Comparison of ENCODE assay signal across 2 cellular contexts in the genomic region with DNA sequence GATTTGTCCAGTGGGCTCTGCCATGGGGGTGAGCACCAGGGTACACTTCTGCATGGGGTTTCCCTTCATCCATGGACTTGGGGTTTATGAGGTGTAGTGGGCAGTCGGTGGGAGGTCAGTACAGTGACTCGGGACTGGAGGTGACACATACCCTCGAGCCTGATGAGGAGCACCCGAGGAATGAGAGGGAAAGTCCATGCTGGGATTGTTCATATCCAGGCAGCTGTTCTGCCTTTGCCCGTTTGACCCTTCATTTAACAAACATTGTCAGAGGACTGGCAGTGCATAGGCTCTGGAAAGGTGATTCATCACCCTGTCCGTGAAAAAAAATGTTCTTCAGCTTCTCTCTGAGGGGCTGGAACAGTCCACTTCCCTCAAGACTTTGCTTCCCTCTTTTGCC.
TF ChIP-seq lines count a peak whose summit lies in the region.

No MANE protein-coding gene starts in this region.

TF ChIP-seq in liver, 16 proteins besides CTCF, POLR2A, EP300 and RAD21 (continued from another document):
- TF ChIP-seq, protein P1, sequence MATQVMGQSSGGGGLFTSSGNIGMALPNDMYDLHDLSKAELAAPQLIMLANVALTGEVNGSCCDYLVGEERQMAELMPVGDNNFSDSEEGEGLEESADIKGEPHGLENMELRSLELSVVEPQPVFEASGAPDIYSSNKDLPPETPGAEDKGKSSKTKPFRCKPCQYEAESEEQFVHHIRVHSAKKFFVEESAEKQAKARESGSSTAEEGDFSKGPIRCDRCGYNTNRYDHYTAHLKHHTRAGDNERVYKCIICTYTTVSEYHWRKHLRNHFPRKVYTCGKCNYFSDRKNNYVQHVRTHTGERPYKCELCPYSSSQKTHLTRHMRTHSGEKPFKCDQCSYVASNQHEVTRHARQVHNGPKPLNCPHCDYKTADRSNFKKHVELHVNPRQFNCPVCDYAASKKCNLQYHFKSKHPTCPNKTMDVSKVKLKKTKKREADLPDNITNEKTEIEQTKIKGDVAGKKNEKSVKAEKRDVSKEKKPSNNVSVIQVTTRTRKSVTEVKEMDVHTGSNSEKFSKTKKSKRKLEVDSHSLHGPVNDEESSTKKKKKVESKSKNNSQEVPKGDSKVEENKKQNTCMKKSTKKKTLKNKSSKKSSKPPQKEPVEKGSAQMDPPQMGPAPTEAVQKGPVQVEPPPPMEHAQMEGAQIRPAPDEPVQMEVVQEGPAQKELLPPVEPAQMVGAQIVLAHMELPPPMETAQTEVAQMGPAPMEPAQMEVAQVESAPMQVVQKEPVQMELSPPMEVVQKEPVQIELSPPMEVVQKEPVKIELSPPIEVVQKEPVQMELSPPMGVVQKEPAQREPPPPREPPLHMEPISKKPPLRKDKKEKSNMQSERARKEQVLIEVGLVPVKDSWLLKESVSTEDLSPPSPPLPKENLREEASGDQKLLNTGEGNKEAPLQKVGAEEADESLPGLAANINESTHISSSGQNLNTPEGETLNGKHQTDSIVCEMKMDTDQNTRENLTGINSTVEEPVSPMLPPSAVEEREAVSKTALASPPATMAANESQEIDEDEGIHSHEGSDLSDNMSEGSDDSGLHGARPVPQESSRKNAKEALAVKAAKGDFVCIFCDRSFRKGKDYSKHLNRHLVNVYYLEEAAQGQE (IDR thresholded peaks at IDR 0.05): peak; percentile 7
- TF ChIP-seq HNF4A (conservative IDR thresholded peaks at IDR 0.05) (peak; percentile 68 to 71), SP1 (IDR thresholded peaks at IDR 0.05) (peak; percentile 66), RXRA (IDR thresholded peaks at IDR 0.05) (peak; percentile 31 to 68), JUND (IDR thresholded peaks at IDR 0.05) (peak; percentile 80 to 87), FOXA1 (IDR thresholded peaks at IDR 0.05) (no peak)

TF ChIP-seq in HepG2, 621 proteins besides CTCF, POLR2A, EP300 and RAD21 (continued from another document):
- TF ChIP-seq, protein P2, sequence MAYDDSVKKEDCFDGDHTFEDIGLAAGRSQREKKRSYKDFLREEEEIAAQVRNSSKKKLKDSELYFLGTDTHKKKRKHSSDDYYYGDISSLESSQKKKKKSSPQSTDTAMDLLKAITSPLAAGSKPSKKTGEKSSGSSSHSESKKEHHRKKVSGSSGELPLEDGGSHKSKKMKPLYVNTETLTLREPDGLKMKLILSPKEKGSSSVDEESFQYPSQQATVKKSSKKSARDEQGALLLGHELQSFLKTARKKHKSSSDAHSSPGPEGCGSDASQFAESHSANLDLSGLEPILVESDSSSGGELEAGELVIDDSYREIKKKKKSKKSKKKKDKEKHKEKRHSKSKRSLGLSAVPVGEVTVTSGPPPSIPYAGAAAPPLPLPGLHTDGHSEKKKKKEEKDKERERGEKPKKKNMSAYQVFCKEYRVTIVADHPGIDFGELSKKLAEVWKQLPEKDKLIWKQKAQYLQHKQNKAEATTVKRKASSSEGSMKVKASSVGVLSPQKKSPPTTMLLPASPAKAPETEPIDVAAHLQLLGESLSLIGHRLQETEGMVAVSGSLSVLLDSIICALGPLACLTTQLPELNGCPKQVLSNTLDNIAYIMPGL (CRISPR knock-in tag; IDR thresholded peaks at IDR 0.05; ENCODE audit: borderline replicate concordance in 1 of 2, low read depth in 1 of 2): no peak
